In genomic region chr17:48337903-48338302, GRCh38 we compare ENCODE assay signal across 1 cellular context.
A peak's percentile ranks its signal among the peaks of the same experiment; 100 is the strongest.
TF ChIP-seq lines count a peak whose summit lies in the region.

No MANE protein-coding gene starts in this region.

TF ChIP-seq in K562, 482 proteins besides CTCF, POLR2A, EP300 and RAD21:
- peak; percentile 91 for TF ChIP-seq ZNF512 (tag; IDR thresholded peaks at IDR 0.05)
- 0 out of 2 replicates have a peak, but pooled peaks have one; percentile 8 for TF ChIP-seq ARID1B (IDR thresholded peaks at IDR 0.05)
- TF ChIP-seq AFF1 (IDR thresholded peaks at IDR 0.05; ENCODE audit: low read depth in 1 of 2, partially characterized antibody in 2 of 2) = peak in 1 of 2 experiments; percentile 28
- 0 out of 2 replicates have a peak, but pooled peaks have one; percentile 55 for TF ChIP-seq OTX1 (CRISPR knock-in tag; IDR thresholded peaks at IDR 0.05)
- peak; percentile 44; the same call in 1 of the 2 replicates for TF ChIP-seq MTA1 (IDR thresholded peaks at IDR 0.05; ENCODE audit: borderline replicate concordance)
- TF ChIP-seq ZBTB26 (CRISPR knock-in tag; IDR thresholded peaks at IDR 0.05) = 0 out of 2 replicates have a peak, but pooled peaks have one; percentile 31
